14 cellular contexts compared by ENCODE assay signal in the genomic region with DNA sequence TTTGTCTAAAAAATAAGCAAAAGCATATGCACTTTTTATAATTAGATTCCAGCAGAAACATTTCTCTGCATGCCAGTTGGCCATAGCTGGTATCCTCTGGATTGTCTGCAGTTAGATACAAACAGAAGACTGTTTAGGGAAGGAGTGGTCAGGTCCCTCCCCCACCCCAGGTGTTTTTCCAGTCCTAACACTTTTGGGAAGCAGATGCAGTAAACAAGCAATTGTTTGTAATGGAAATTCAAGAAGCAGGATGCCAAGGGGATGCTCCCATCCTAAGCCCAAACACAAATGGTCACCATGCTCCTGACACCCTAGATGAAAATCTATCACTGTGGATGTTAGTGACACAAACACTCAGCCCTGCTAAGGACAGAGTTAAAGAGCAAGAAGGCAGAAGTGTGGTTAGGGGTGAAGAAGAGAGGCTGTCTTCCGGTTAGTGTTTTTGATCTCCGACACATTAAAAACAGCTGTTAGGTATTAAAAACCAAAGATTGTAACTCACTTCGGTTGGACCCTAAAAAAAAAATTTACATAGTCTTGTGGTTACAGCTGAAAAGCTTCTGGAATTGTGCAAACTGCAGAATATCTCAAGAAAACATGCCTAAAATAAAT. TPM values are rescaled to one million over a fixed set of nuclear protein-coding genes. Genes with fewer than 3 reads are reported as not detected.
DNase-seq lines count a peak whose midpoint lies in the region; ATAC-seq and TF ChIP-seq lines count a peak whose summit lies in the region.
"Had no signal": no experiment of that assay in that cellular context is flagged by ENCODE, and none has a peak within 500 bp of the region (broad histone marks: within the 10 kb centered on the region; RNA-seq: fewer than 3 reads in every experiment).

No MANE protein-coding gene starts in this region.

- peaks cover 13% of the 10 kb centered on the region for H3F3A ChIP-seq in DOHH2 (ENCODE audit: control insufficient read depth, insufficient read depth)

- POLR2A ChIA-PET in naive thymus-derived CD8-positive, alpha-beta T cell (lab: Charles Lee), result interaction anchor here (1.0 to 10.8 kb wide), 13 partner anchors 9 to 131 kb away, joined by 3 to 180 read pairs (median 5); a partner anchor contains a TSS

- peaks cover 24% of the 10 kb centered on the region for H3K36me3 Mint-ChIP-seq in activated naive CD8-positive, alpha-beta T cell
- peaks cover 60 to 89% (median 76%) of the 10 kb centered on the region in 3 donors for H3K36me3 Mint-ChIP-seq in naive thymus-derived CD8-positive, alpha-beta T cell

- peak; percentile 48 to 64 for ATAC-seq in naive thymus-derived CD8-positive, alpha-beta T cell
- ATAC-seq in GM18867 (IDR thresholded peaks at IDR 0.05; ENCODE audit: unreplicated experiment), result no peak
- ATAC-seq: left cardiac atrium had no signal

- peak; percentile 89 for DNase-seq in Jurkat, Clone E6-1 (ENCODE audit: low read depth, low spot score)
- DNase-seq in naive thymus-derived CD8-positive, alpha-beta T cell, result peak in 4 of 10 donors; percentile 38 to 64 (median 56)
- no peak for DNase-seq in breast epithelium (ENCODE audit: low spot score in 2 of 2)
- no peak for DNase-seq in RPMI8226
- DNase-seq: C1 segment of cervical spinal cord, DMS79, left cardiac atrium, NCI-H187 treated with DMSO at 0.1 percent for 48 hours, NCI-H510A treated with DMSO at 0.1 percent for 48 hours had no signal

- H3K4me1 Mint-ChIP-seq in activated naive CD8-positive, alpha-beta T cell (ENCODE audit: low read depth), result peaks cover 77% of the 10 kb centered on the region
- H3K4me1 Mint-ChIP-seq in naive thymus-derived CD8-positive, alpha-beta T cell, result peaks cover 20 to 58% (median 44%) of the 10 kb centered on the region in 4 donors

- TF ChIP-seq CTCF in DOHH2 (IDR thresholded peaks at IDR 0.05; ENCODE audit: low read depth, low read length, poor library complexity, severe bottlenecking) (no peak), breast epithelium (IDR thresholded peaks at IDR 0.05) (no peak)

- no peak for TF ChIP-seq POLR2A in breast epithelium (IDR thresholded peaks at IDR 0.05)

- peak overlapping the region; percentile 54 for H3K27ac ChIP-seq in DOHH2 (ENCODE audit: low read depth, low read length)
- no peak overlapping the region for H3K27ac ChIP-seq in breast epithelium
- H3K27ac ChIP-seq: VCaP had no signal

- peak overlapping the region; percentile 96 for H3K27ac Mint-ChIP-seq in activated naive CD8-positive, alpha-beta T cell
- H3K27ac Mint-ChIP-seq in naive thymus-derived CD8-positive, alpha-beta T cell, result peak overlapping the region; percentile 73 to 96 (median 90)

- H3K9me3 ChIP-seq in DOHH2 (ENCODE audit: control insufficient read depth, insufficient read depth, low read length), result no peaks in the 10 kb centered on the region
- H3K9me3 ChIP-seq in breast epithelium, result no peaks in the 10 kb centered on the region

- no peaks in the 10 kb centered on the region for H3K9me3 Mint-ChIP-seq in activated naive CD8-positive, alpha-beta T cell (ENCODE audit: low read depth)
- no peaks in the 10 kb centered on the region for H3K9me3 Mint-ChIP-seq in naive thymus-derived CD8-positive, alpha-beta T cell

- peaks cover 39% of the 10 kb centered on the region for H3K79me2 ChIP-seq in DOHH2 (ENCODE audit: control insufficient read depth, low read length)

- H3K27me3 Mint-ChIP-seq in activated naive CD8-positive, alpha-beta T cell, result no peaks in the 10 kb centered on the region
- H3K27me3 Mint-ChIP-seq in naive thymus-derived CD8-positive, alpha-beta T cell, result no peaks in the 10 kb centered on the region

- H3K4me3 Mint-ChIP-seq in activated naive CD8-positive, alpha-beta T cell, result peak overlapping the region; percentile 85
- peak overlapping the region; percentile 84 to 100 (median 94) for H3K4me3 Mint-ChIP-seq in naive thymus-derived CD8-positive, alpha-beta T cell

- H4K20me1 ChIP-seq in DOHH2 (ENCODE audit: control insufficient read depth, insufficient read depth, low read depth, low read length), result no peaks in the 10 kb centered on the region

- peak overlapping the region; percentile 68 for H3K4me2 ChIP-seq in DOHH2 (ENCODE audit: low read length)

- no peaks in the 10 kb centered on the region for H3K27me3 ChIP-seq in DOHH2 (ENCODE audit: control insufficient read depth, low read length)
- H3K27me3 ChIP-seq in breast epithelium, result peaks cover 0 to 36% of the 10 kb centered on the region in 2 donors

- H3K4me3 ChIP-seq in DOHH2 (ENCODE audit: low read length) (peak overlapping the region; percentile 53), breast epithelium (no peak overlapping the region)
- peak overlapping the region; percentile 92 for H3K4me3 ChIP-seq in Jurkat, Clone E6-1 (ENCODE audit: low read length)

- H3K4me1 ChIP-seq in DOHH2 (ENCODE audit: control insufficient read depth, low read length), result peaks cover 68% of the 10 kb centered on the region
- no peaks in the 10 kb centered on the region for H3K4me1 ChIP-seq in breast epithelium

- no peaks in the 10 kb centered on the region for H3K9me2 ChIP-seq in DOHH2 (replicated peaks; ENCODE audit: control insufficient read depth, low read length)

- H3K36me3 ChIP-seq in DOHH2 (ENCODE audit: control insufficient read depth, low read length), result peaks cover 42% of the 10 kb centered on the region
- H3K36me3 ChIP-seq in breast epithelium, result no peaks in the 10 kb centered on the region

- intact Hi-C loops in breast epithelium (cut with DNase I; ENCODE audit: low total_unique reads), result loop anchor here (5.0 kb wide), 1 partner anchor 126 kb away; no protein-coding TSS in a partner anchor

RNA-seq across cellular contexts. Expression of a gene that starts 7.9 kb away (rescaled TPM):
- polyA plus RNA-seq in Jurkat, Clone E6-1 (2012; ENCODE audit: insufficient read depth, insufficient read length), result 288 TPM
- total RNA-seq in naive thymus-derived CD8-positive, alpha-beta T cell, result 100 to 1,000 TPM; 828 to 859 TPM
- 100 to 1,000 TPM; 400 to 836 (median 554) TPM for polyA plus RNA-seq in naive thymus-derived CD8-positive, alpha-beta T cell
- 1 to 10 TPM; 2.6 to 7.6 (median 7.2) TPM for total RNA-seq in breast epithelium
- total RNA-seq: dermis microvascular lymphatic vessel endothelial cell had no signal

Comparison
In these comparisons a context has a peak if more than half of its experiments do, and no peak if none do; other contexts are left out.
1. H3K4me3 ChIP-seq: peak in DOHH2 (single experiment) and Jurkat, Clone E6-1 (single experiment); none in breast epithelium (0 of 3).
2. RNA of a gene that starts 7.9 kb away (total RNA-seq): 828 to 859 TPM in naive thymus-derived CD8-positive, alpha-beta T cell; 2.6 to 7.6 TPM in breast epithelium; every median in the first group is over 10 times any median in the second.